21 cellular contexts compared by ENCODE assay signal in the genomic region with DNA sequence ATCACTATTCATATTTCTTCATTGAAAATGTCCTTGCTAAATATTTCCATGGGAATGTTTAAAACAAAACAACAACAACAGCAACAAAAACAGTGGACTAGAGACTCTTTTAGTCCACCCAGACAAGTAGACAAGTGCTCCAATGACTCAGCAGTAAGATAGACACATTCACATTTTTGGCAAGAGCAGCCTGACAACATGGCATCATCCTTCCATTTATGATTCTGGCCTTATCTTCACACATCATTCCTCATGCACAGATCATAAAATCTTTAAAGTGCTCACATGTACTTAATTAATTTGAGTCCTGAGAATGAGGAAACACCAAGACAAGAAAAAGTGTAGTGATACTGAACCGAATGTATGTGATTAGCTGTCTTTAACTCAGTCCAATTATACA.
A peak's percentile ranks its signal among the peaks of the same experiment; 100 is the strongest.
DNase-seq lines count a peak whose midpoint lies in the region; ATAC-seq, FAIRE-seq and TF ChIP-seq lines count a peak whose summit lies in the region.
"Had no signal": no experiment of that assay in that cellular context is flagged by ENCODE, and none has a peak within 500 bp of the region (broad histone marks: within the 10 kb centered on the region; RNA-seq: fewer than 3 reads in every experiment).

No MANE protein-coding gene starts in this region.

- H3K9me3 Mint-ChIP-seq in HFFc6 = peaks cover 4% of the 10 kb centered on the region; the same call in 1 of the 2 replicates
- no peaks in the 10 kb centered on the region for H3K9me3 Mint-ChIP-seq in astrocyte (ENCODE audit: unreplicated experiment)
- H3K9me3 Mint-ChIP-seq: activated CD4-positive, alpha-beta T cell treated with anti-CD3 and anti-CD28 coated beads, Interleukin-2, amount 10 ng/mL, durations not matched to agents 24 days and 14 days had no signal

- H3K27ac ChIP-seq in astrocyte (ENCODE audit: low read depth, low read length) = peak overlapping the region; percentile 16
- H3K27ac ChIP-seq: heart left ventricle, HL-60, thoracic aorta had no signal

- no peak overlapping the region for H3K9ac ChIP-seq in astrocyte (ENCODE audit: low read length)

- H4K20me1 ChIP-seq in astrocyte (ENCODE audit: insufficient read depth, low read length) = no peaks in the 10 kb centered on the region

- H3K27me3 ChIP-seq in astrocyte (ENCODE audit: insufficient read depth, low read length) = no peaks in the 10 kb centered on the region
- H3K27me3 ChIP-seq: heart left ventricle had no signal

- intact Hi-C loops in lower leg skin (cut with DNase I; ENCODE audit: low total_unique reads) = no loop called here

- H3K4me3 Mint-ChIP-seq in HFFc6 (no peak overlapping the region), astrocyte (ENCODE audit: unreplicated experiment) (no peak overlapping the region)
- H3K4me3 Mint-ChIP-seq: activated CD4-positive, alpha-beta T cell treated with anti-CD3 and anti-CD28 coated beads, Interleukin-2, amount 10 ng/mL, durations not matched to agents 24 days and 14 days had no signal

- no peaks in the 10 kb centered on the region for H3K79me2 ChIP-seq in astrocyte (ENCODE audit: insufficient read depth, low read length)

- H3K4me1 Mint-ChIP-seq in HFFc6 (ENCODE audit: low read depth) = no peaks in the 10 kb centered on the region
- peaks cover 27% of the 10 kb centered on the region for H3K4me1 Mint-ChIP-seq in astrocyte (ENCODE audit: low read depth, unreplicated experiment)
- H3K4me1 Mint-ChIP-seq: activated CD4-positive, alpha-beta T cell treated with anti-CD3 and anti-CD28 coated beads, Interleukin-2, amount 10 ng/mL, durations not matched to agents 24 days and 14 days had no signal

- H3K36me3 Mint-ChIP-seq in HFFc6 (ENCODE audit: low read depth) (no peaks in the 10 kb centered on the region), astrocyte (ENCODE audit: low read depth, unreplicated experiment) (no peaks in the 10 kb centered on the region)

- ATAC-seq in GM18858 (IDR thresholded peaks at IDR 0.05; ENCODE audit: unreplicated experiment) = no peak
- ATAC-seq: GM12878, heart left ventricle had no signal

- 62 to 67% methylated on average over 1 of the region's 1 CpG for WGBS in lower leg skin, 2 donors

- H3K4me2 ChIP-seq in astrocyte (ENCODE audit: low read length) = no peak overlapping the region

- H3K36me3 ChIP-seq in astrocyte (ENCODE audit: insufficient read depth, low read length) = no peaks in the 10 kb centered on the region
- H3K36me3 ChIP-seq: heart left ventricle, thoracic aorta had no signal

- TF ChIP-seq CTCF in AG09309 (IDR thresholded peaks at IDR 0.05; ENCODE audit: control insufficient read depth, insufficient read depth, low read depth, low read length, missing control alignments) (no peak), HFFc6 (IDR thresholded peaks at IDR 0.05) (no peak), astrocyte (IDR thresholded peaks at IDR 0.05; ENCODE audit: insufficient read depth, low read depth, low read length) (no peak), lower leg skin (IDR thresholded peaks at IDR 0.05) (no peak)

- H3K27ac Mint-ChIP-seq in HFFc6 (no peak overlapping the region), astrocyte (ENCODE audit: unreplicated experiment) (no peak overlapping the region)
- H3K27ac Mint-ChIP-seq: activated CD4-positive, alpha-beta T cell treated with anti-CD3 and anti-CD28 coated beads, Interleukin-2, amount 10 ng/mL, durations not matched to agents 24 days and 14 days had no signal

- DNase-seq in AG09309 (ENCODE audit: low read depth) (peak; percentile 4), HFFc6 (peak; percentile 12), astrocyte (ENCODE audit: low read depth) (peak; percentile 77), iris pigment epithelial cell (ENCODE audit: low read depth) (peak; percentile 88), activated T-cell treated with anti-CD3 and anti-CD28 coated beads for 4 hours (no peak), NCI-H2029 treated with DMSO at 0.1 percent for 48 hours (lab: John Stamatoyannopoulos, UW) (no peak), lower leg skin (ENCODE audit: low spot score in 2 of 2) (no peak)
- DNase-seq: activated CD4-positive, alpha-beta T cell treated with anti-CD3 and anti-CD28 coated beads, Interleukin-2, amount 10 ng/mL, durations not matched to agents 24 days and 14 days; activated effector memory CD4-positive, alpha-beta T cell treated with Interleukin-2 at 50 U/mL for 16 hours; caudate nucleus; COR-L47; HCEC 1CT; heart left ventricle; NCI-H1048; NCI-H2081; occipital lobe; stimulated activated CD4-positive, alpha-beta T cell treated with anti-CD3 and anti-CD28 coated beads, Interleukin-15, amount 100 ng/mL, for 24 hours had no signal

- H3K27me3 Mint-ChIP-seq in HFFc6 (ENCODE audit: insufficient read depth) (no peaks in the 10 kb centered on the region; the same call in 1 of the 2 replicates), astrocyte (ENCODE audit: low read depth, unreplicated experiment) (no peaks in the 10 kb centered on the region)
- H3K27me3 Mint-ChIP-seq: activated CD4-positive, alpha-beta T cell treated with anti-CD3 and anti-CD28 coated beads, Interleukin-2, amount 10 ng/mL, durations not matched to agents 24 days and 14 days had no signal

- FAIRE-seq in astrocyte (lab: Jason Lieb, UNC) = peak; percentile 32
- FAIRE-seq: GM12878 had no signal

- peaks cover 19% of the 10 kb centered on the region for H3K4me1 ChIP-seq in astrocyte (ENCODE audit: insufficient read depth, low read length)
- H3K4me1 ChIP-seq: heart left ventricle had no signal

- no peaks in the 10 kb centered on the region for H3K9me3 ChIP-seq in astrocyte (ENCODE audit: insufficient read depth, low read depth, low read length)
- H3K9me3 ChIP-seq: heart left ventricle, thoracic aorta had no signal

- TF ChIP-seq POLR2A in lower leg skin (IDR thresholded peaks at IDR 0.05) = no peak

- no peak overlapping the region for H3K4me3 ChIP-seq in AG09309 (ENCODE audit: control insufficient read depth, low read depth, low read length)
- no peak overlapping the region for H3K4me3 ChIP-seq in astrocyte (ENCODE audit: insufficient read depth, low read depth, low read length)
- H3K4me3 ChIP-seq in lower leg skin (ENCODE audit: low read depth, poor library complexity, severe bottlenecking) = no peak overlapping the region
- H3K4me3 ChIP-seq: GM12878, heart left ventricle, thoracic aorta had no signal

- no peak overlapping the region for H2AFZ ChIP-seq in astrocyte (ENCODE audit: low read depth, low read length)

Comparison
In these comparisons a context has a peak if more than half of its experiments do, and no peak if none do; other contexts are left out.
1. DNase-seq: peak in AG09309 (single experiment), HFFc6 (single experiment), astrocyte (single experiment) and iris pigment epithelial cell (single experiment); none in activated T-cell treated with anti-CD3 and anti-CD28 coated beads for 4 hours (single experiment), NCI-H2029 treated with DMSO at 0.1 percent for 48 hours (single experiment) and lower leg skin (0 of 2).